21 cellular contexts compared by ENCODE assay signal in genomic region chr12:89234324-89235114, GRCh38.
A peak's percentile ranks its signal among the peaks of the same experiment; 100 is the strongest.
DNase-seq lines count a peak whose midpoint lies in the region; ATAC-seq and TF ChIP-seq lines count a peak whose summit lies in the region.
"Had no signal": no experiment of that assay in that cellular context is flagged by ENCODE, and none has a peak within 500 bp of the region (broad histone marks: within the 10 kb centered on the region; RNA-seq: fewer than 3 reads in every experiment).

No MANE protein-coding gene starts in this region.

- H3K27ac ChIP-seq in KOPT-K1 (ENCODE audit: low read depth, low read length, poor library complexity, severe bottlenecking) (peak overlapping the region; percentile 73), spleen (peak overlapping the region in 6 of 8 donors; percentile 65 to 77 (median 68))
- H3K27ac ChIP-seq: RWPE1, thoracic aorta, vagina had no signal

- peaks cover 55% of the 10 kb centered on the region for H3K4me1 Mint-ChIP-seq in activated naive CD8-positive, alpha-beta T cell treated with anti-CD3 and anti-CD28 coated beads, Interleukin-2, amount 10 ng/mL, durations not matched to agents 7 days and 5 days
- H3K4me1 Mint-ChIP-seq in activated naive CD8-positive, alpha-beta T cell treated with anti-CD3 and anti-CD28 coated beads, Interleukin-2, amount 50 U/mL, for 24 hours: peaks cover 54% of the 10 kb centered on the region
- peaks cover 68% of the 10 kb centered on the region for H3K4me1 Mint-ChIP-seq in endothelial cell (ENCODE audit: unreplicated experiment)
- H3K4me1 Mint-ChIP-seq: H9 had no signal

- intact Hi-C loops in spleen (cut with DNase I; ENCODE audit: low total_unique reads): no loop called here

- POLR2A ChIA-PET in activated naive CD8-positive, alpha-beta T cell treated with anti-CD3 and anti-CD28 coated beads, Interleukin-2, amount 10 ng/mL, durations not matched to agents 7 days and 5 days (lab: Charles Lee): interaction anchor here (2.0 to 2.3 kb wide), 3 partner anchors 9 to 118 kb away, joined by 8 to 12 read pairs (median 8); partner anchors contain the start of gene DUSP6

- H3K9me3 Mint-ChIP-seq in activated naive CD8-positive, alpha-beta T cell treated with anti-CD3 and anti-CD28 coated beads, Interleukin-2, amount 10 ng/mL, durations not matched to agents 7 days and 5 days: peaks cover 14% of the 10 kb centered on the region
- peaks cover 19% of the 10 kb centered on the region for H3K9me3 Mint-ChIP-seq in activated naive CD8-positive, alpha-beta T cell treated with anti-CD3 and anti-CD28 coated beads, Interleukin-2, amount 50 U/mL, for 24 hours
- no peaks in the 10 kb centered on the region for H3K9me3 Mint-ChIP-seq in endothelial cell (ENCODE audit: unreplicated experiment)
- H3K9me3 Mint-ChIP-seq: H9 had no signal

- H3K27me3 ChIP-seq in spleen (replicated peaks in 1 of 7): no peaks in the 10 kb centered on the region
- H3K27me3 ChIP-seq: heart left ventricle, vagina had no signal

- peak overlapping the region; percentile 93 for H3K27ac Mint-ChIP-seq in activated naive CD8-positive, alpha-beta T cell treated with anti-CD3 and anti-CD28 coated beads, Interleukin-2, amount 10 ng/mL, durations not matched to agents 7 days and 5 days
- no peak overlapping the region for H3K27ac Mint-ChIP-seq in activated naive CD8-positive, alpha-beta T cell treated with anti-CD3 and anti-CD28 coated beads, Interleukin-2, amount 50 U/mL, for 24 hours
- peak overlapping the region; percentile 91 for H3K27ac Mint-ChIP-seq in endothelial cell (ENCODE audit: unreplicated experiment)
- H3K27ac Mint-ChIP-seq: H9 had no signal

- no peak for ATAC-seq in activated naive CD8-positive, alpha-beta T cell treated with anti-CD3 and anti-CD28 coated beads, Interleukin-2, amount 10 ng/mL, durations not matched to agents 7 days and 5 days (ENCODE audit: low read depth)
- ATAC-seq in activated naive CD8-positive, alpha-beta T cell treated with anti-CD3 and anti-CD28 coated beads, Interleukin-2, amount 50 U/mL, for 24 hours: no peak
- ATAC-seq in HG02884 (IDR thresholded peaks at IDR 0.05; ENCODE audit: unreplicated experiment) (no peak), HG03432 (IDR thresholded peaks at IDR 0.05; ENCODE audit: unreplicated experiment) (no peak)
- ATAC-seq: activated CD4-positive, CD25-positive, alpha-beta regulatory T cell treated with anti-CD3 and anti-CD28 coated beads, Interleukin-2, amount 50 U/mL, for 24 hours; heart left ventricle had no signal

- 85 to 97% (median 87%) methylated on average over 4 of the region's 4 CpGs for WGBS in spleen, 5 donors

- no peak for TF ChIP-seq POLR2A in spleen (IDR thresholded peaks at IDR 0.05)

- TF ChIP-seq CTCF in endothelial cell (IDR thresholded peaks at IDR 0.05; ENCODE audit: unreplicated experiment) (no peak), spleen (IDR thresholded peaks at IDR 0.05 in 8 of 11, conservative IDR thresholded peaks at IDR 0.05 in 3 of 11) (no peak)

- peaks cover 7 to 49% (median 28%) of the 10 kb centered on the region in 6 donors for H3K4me1 ChIP-seq in spleen

- peak overlapping the region; percentile 80 for H3K4me3 Mint-ChIP-seq in activated naive CD8-positive, alpha-beta T cell treated with anti-CD3 and anti-CD28 coated beads, Interleukin-2, amount 10 ng/mL, durations not matched to agents 7 days and 5 days
- no peak overlapping the region for H3K4me3 Mint-ChIP-seq in activated naive CD8-positive, alpha-beta T cell treated with anti-CD3 and anti-CD28 coated beads, Interleukin-2, amount 50 U/mL, for 24 hours
- H3K4me3 Mint-ChIP-seq in endothelial cell (ENCODE audit: unreplicated experiment): no peak overlapping the region
- H3K4me3 Mint-ChIP-seq: H9 had no signal

- H3K27me3 Mint-ChIP-seq in activated naive CD8-positive, alpha-beta T cell treated with anti-CD3 and anti-CD28 coated beads, Interleukin-2, amount 10 ng/mL, durations not matched to agents 7 days and 5 days: no peaks in the 10 kb centered on the region
- H3K27me3 Mint-ChIP-seq in activated naive CD8-positive, alpha-beta T cell treated with anti-CD3 and anti-CD28 coated beads, Interleukin-2, amount 50 U/mL, for 24 hours: no peaks in the 10 kb centered on the region
- peaks cover 7% of the 10 kb centered on the region for H3K27me3 Mint-ChIP-seq in endothelial cell (ENCODE audit: unreplicated experiment)

- peaks cover 28% of the 10 kb centered on the region for H3K36me3 Mint-ChIP-seq in activated naive CD8-positive, alpha-beta T cell treated with anti-CD3 and anti-CD28 coated beads, Interleukin-2, amount 10 ng/mL, durations not matched to agents 7 days and 5 days
- H3K36me3 Mint-ChIP-seq in activated naive CD8-positive, alpha-beta T cell treated with anti-CD3 and anti-CD28 coated beads, Interleukin-2, amount 50 U/mL, for 24 hours (ENCODE audit: low read depth): peaks cover 4% of the 10 kb centered on the region
- H3K36me3 Mint-ChIP-seq in endothelial cell (ENCODE audit: low read depth, unreplicated experiment): no peaks in the 10 kb centered on the region

- no peak for DNase-seq in activated naive CD8-positive, alpha-beta T cell treated with anti-CD3 and anti-CD28 coated beads, Interleukin-2, amount 10 ng/mL, durations not matched to agents 7 days and 5 days
- no peak for DNase-seq in activated naive CD8-positive, alpha-beta T cell treated with anti-CD3 and anti-CD28 coated beads, Interleukin-2, amount 50 U/mL, for 24 hours
- DNase-seq in endothelial cell (ENCODE audit: low spot score) (no peak), spleen (no peak), epidermal melanocyte (ENCODE audit: insufficient read length, low spot score) (no peak)
- DNase-seq: activated CD8-positive, alpha-beta memory T cell treated with anti-CD3 and anti-CD28 coated beads, Interleukin-2, amount 50 U/mL, for 4 hours; activated gamma-delta T cell; H9; heart left ventricle; KBM-7; NCI-H1048; NCI-H1930; SK-N-SH had no signal

- no peaks in the 10 kb centered on the region for H3K36me3 ChIP-seq in KOPT-K1 (ENCODE audit: insufficient read depth, low read length)
- no peaks in the 10 kb centered on the region for H3K36me3 ChIP-seq in spleen
- H3K36me3 ChIP-seq: heart left ventricle, thoracic aorta, vagina had no signal

- H3K4me3 ChIP-seq in spleen: no peak overlapping the region
- H3K4me3 ChIP-seq: heart left ventricle, skin epidermis, thoracic aorta, vagina had no signal

- no peaks in the 10 kb centered on the region for H3K9me3 ChIP-seq in KOPT-K1 (ENCODE audit: insufficient read depth, low read length, poor library complexity, severe bottlenecking)
- no peaks in the 10 kb centered on the region for H3K9me3 ChIP-seq in spleen
- H3K9me3 ChIP-seq: heart left ventricle, SK-N-SH, thoracic aorta, vagina had no signal
